In the genomic region with DNA sequence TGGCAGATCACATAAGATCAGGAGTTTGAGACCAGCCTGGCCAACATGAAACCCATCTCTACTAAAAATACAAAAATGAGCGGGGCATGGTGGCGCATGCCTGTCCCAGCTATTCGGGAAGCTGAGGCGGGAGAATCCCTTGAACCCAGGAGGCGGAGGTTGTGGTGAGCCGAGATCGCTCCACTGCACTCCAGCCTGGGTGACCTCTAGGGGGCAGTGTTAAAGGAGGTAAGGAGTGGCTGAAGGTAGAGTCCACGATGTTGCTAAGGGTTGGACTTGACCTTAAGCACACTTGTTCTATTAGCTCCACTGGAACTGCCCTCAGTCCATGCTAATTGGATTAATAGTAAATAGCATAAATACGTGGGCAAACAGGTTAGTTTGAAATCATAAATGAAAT, we compare ENCODE assay signal across 9 cellular contexts.
DNase-seq lines count a peak whose midpoint lies in the region; ATAC-seq, FAIRE-seq and TF ChIP-seq lines count a peak whose summit lies in the region.
"Had no signal": no experiment of that assay in that cellular context is flagged by ENCODE, and none has a peak within 500 bp of the region (broad histone marks: within the 10 kb centered on the region; RNA-seq: fewer than 3 reads in every experiment).

No MANE protein-coding gene starts in this region.

- no peak for ATAC-seq in left lung

- H3K36me3 ChIP-seq in SU-DHL-6 (ENCODE audit: low read length) (no peaks in the 10 kb centered on the region), keratinocyte (ENCODE audit: control insufficient read depth in 2 of 2, extremely low read depth in 1 of 2, insufficient read depth in 2 of 2, low read length in 2 of 2) (no peaks in the 10 kb centered on the region), left lung (no peaks in the 10 kb centered on the region)

- TF ChIP-seq CTCF in GM12865 (IDR thresholded peaks at IDR 0.05; ENCODE audit: insufficient read depth, low read depth, low read length, missing control alignments), result peak; percentile 43
- peak; percentile 56 for TF ChIP-seq CTCF in SU-DHL-6 (IDR thresholded peaks at IDR 0.05; ENCODE audit: insufficient read depth, low read length, poor library complexity, severe bottlenecking)
- peak; percentile 15 to 41 (median 38) for TF ChIP-seq CTCF in keratinocyte (optimal IDR thresholded peaks at IDR 0.05 in 1 of 3, IDR thresholded peaks at IDR 0.05 in 1 of 3, conservative IDR thresholded peaks at IDR 0.05 in 1 of 3; ENCODE audit: extremely low read depth in 1 of 3, insufficient read depth in 2 of 3, low read length in 3 of 3)
- TF ChIP-seq CTCF in left lung (IDR thresholded peaks at IDR 0.05), result peak in 1 of 2 donors; percentile 37

- H2AFZ ChIP-seq in SU-DHL-6 (ENCODE audit: low read depth, low read length, severe bottlenecking), result no peak overlapping the region
- no peak overlapping the region for H2AFZ ChIP-seq in keratinocyte (ENCODE audit: control insufficient read depth, low read length)

- H3K27me3 ChIP-seq in SU-DHL-6 (ENCODE audit: low read length), result no peaks in the 10 kb centered on the region
- H3K27me3 ChIP-seq in keratinocyte (ENCODE audit: control insufficient read depth, extremely low read depth, insufficient read depth, low read length), result no peaks in the 10 kb centered on the region
- H3K27me3 ChIP-seq in left lung, result peaks cover 0 to 35% of the 10 kb centered on the region in 2 donors

- no peaks in the 10 kb centered on the region for H3K9me1 ChIP-seq in keratinocyte (ENCODE audit: control insufficient read depth, extremely low read depth, insufficient read depth, low read length)

- H3F3A ChIP-seq in SU-DHL-6 (ENCODE audit: insufficient read depth), result no peaks in the 10 kb centered on the region

- H3K27ac ChIP-seq in SU-DHL-6 (ENCODE audit: low read depth, low read length), result no peak overlapping the region
- H3K27ac ChIP-seq in keratinocyte (ENCODE audit: control insufficient read depth, insufficient read depth, low read length), result no peak overlapping the region
- no peak overlapping the region for H3K27ac ChIP-seq in left lung

- H3K79me2 ChIP-seq in SU-DHL-6 (ENCODE audit: insufficient read depth, low read length) (no peaks in the 10 kb centered on the region), keratinocyte (ENCODE audit: control insufficient read depth, insufficient read depth, low read length) (no peaks in the 10 kb centered on the region)

- H3K4me2 ChIP-seq in SU-DHL-6 (ENCODE audit: low read depth, low read length, poor library complexity, severe bottlenecking) (no peak overlapping the region), keratinocyte (ENCODE audit: control insufficient read depth, extremely low read depth, insufficient read depth, low read depth, low read length) (no peak overlapping the region)

- no peaks in the 10 kb centered on the region for H3K4me1 ChIP-seq in keratinocyte (ENCODE audit: control insufficient read depth, extremely low read depth, insufficient read depth, low read length)
- no peaks in the 10 kb centered on the region for H3K4me1 ChIP-seq in left lung

- H3K9me3 ChIP-seq in SU-DHL-6 (ENCODE audit: insufficient read depth, low read length) (no peaks in the 10 kb centered on the region), keratinocyte (ENCODE audit: control insufficient read depth, low read depth, low read length) (no peaks in the 10 kb centered on the region), left lung (no peaks in the 10 kb centered on the region)

- H3K9me2 ChIP-seq in SU-DHL-6 (replicated peaks; ENCODE audit: insufficient read depth, low read length), result no peaks in the 10 kb centered on the region

- no peak overlapping the region for H3K9ac ChIP-seq in SU-DHL-6 (ENCODE audit: low read length)
- H3K9ac ChIP-seq in keratinocyte (ENCODE audit: control insufficient read depth, extremely low read depth, insufficient read depth, low read length), result no peak overlapping the region

- H3K4me3 ChIP-seq in GM12865 (ENCODE audit: low read depth, low read length), result no peak overlapping the region
- H3K4me3 ChIP-seq in SU-DHL-6 (ENCODE audit: insufficient read depth, low read length, poor library complexity, severe bottlenecking), result no peak overlapping the region
- no peak overlapping the region for H3K4me3 ChIP-seq in keratinocyte (ENCODE audit: control insufficient read depth in 2 of 3, extremely low read depth in 1 of 3, insufficient read depth in 2 of 3, low read depth in 1 of 3, low read length in 3 of 3)
- no peak overlapping the region for H3K4me3 ChIP-seq in left lung

- DNase-seq in NCI-H146 (lab: John Stamatoyannopoulos, UW), result peak; percentile 17
- DNase-seq in NCI-H146 treated with DMSO at 0.1 percent for 48 hours (lab: John Stamatoyannopoulos, UW; ENCODE audit: unreplicated experiment), result no peak
- peak; percentile 18 for DNase-seq in GM12865 (ENCODE audit: low read depth)
- no peak for DNase-seq in keratinocyte (ENCODE audit: low read depth, low spot score)
- no peak for DNase-seq in NCI-H2081 (lab: John Stamatoyannopoulos, UW)
- no peak for DNase-seq in NCI-H1092 treated with DMSO at 0.1 percent for 48 hours (lab: John Stamatoyannopoulos, UW)
- no peak for DNase-seq in left lung
- DNase-seq: NCI-H1694 had no signal

- H4K20me1 ChIP-seq in SU-DHL-6 (ENCODE audit: low read depth, low read length) (no peaks in the 10 kb centered on the region), keratinocyte (ENCODE audit: control insufficient read depth, extremely low read depth, insufficient read depth, low read length) (no peaks in the 10 kb centered on the region)

- dilution Hi-C loops in keratinocyte (cut with MboI; ENCODE audit: extremely low pct_ligation_motif_present, low sequenced_read_pairs), result no loop called here

- intact Hi-C loops in left lung (cut with DNase I), result no loop called here

- no peak for FAIRE-seq in keratinocyte (lab: Jason Lieb, UNC)

Comparison
In these comparisons a context has a peak if more than half of its experiments do, and no peak if none do; other contexts are left out.
1. DNase-seq: peak in NCI-H146 (single experiment) and GM12865 (single experiment); none in NCI-H146 treated with DMSO at 0.1 percent for 48 hours (single experiment), keratinocyte (single experiment), NCI-H2081 (0 of 2), NCI-H1092 treated with DMSO at 0.1 percent for 48 hours (single experiment) and left lung (0 of 2).